8 cellular contexts compared by ENCODE assay signal in the genomic region with DNA sequence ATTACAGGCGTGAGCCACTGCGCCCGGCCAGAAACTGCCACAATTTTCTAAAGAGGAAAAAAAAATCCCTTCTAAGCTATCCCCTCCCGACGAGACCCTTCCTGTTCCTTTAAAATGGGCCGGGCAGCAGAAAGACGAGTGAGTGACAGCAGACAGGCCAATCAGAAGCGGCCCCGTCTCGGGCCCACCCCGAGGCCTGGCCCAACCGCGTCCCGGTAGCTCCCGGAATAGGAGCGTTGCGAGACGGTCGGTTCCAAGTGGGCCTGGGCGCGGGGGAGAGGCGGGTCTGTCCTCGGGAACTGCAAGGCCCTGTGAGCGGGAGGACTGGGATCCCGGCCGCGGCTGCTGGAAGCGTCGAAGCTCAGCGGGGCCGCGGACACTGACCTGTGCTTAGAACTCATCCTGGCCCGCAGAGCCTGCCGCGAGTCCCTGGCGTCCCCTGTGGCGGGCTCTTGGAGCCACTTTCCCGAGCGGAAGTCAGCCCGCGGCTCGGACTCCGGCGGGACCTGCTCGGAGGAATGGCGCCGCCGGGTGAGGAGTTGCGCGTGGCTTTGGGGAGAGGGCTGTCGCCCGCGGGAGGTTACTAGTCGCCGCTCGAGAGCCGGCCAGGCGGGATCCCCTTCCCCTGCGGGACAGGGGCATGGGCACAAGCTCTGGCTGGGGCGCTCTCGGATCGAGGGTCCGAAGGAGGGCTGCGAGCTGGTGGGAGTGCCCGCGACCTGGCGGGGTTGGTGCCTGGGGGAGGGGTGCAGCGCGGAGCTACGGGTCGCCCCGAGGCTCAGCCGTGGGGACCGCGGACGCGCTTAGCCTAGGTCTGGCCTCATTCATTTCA. TPM values are rescaled to one million over a fixed set of nuclear protein-coding genes. Genes with fewer than 3 reads are reported as not detected.
A peak's percentile ranks its signal among the peaks of the same experiment; 100 is the strongest.
DNase-seq lines count a peak whose midpoint lies in the region; ATAC-seq and TF ChIP-seq lines count a peak whose summit lies in the region.

Gene MROH8, minus strand, starts transcription at position 710 of the 832 bp plus-strand sequence.
Gene RPN2, plus strand, starts transcription at position 492 of the 832 bp plus-strand sequence. Its CDS starts 27 bp downstream, at position 519.

- H3K4me3 ChIP-seq in upper lobe of right lung = peak within 1 kb of the TSS; percentile 77

- no peaks in the 10 kb centered on the region for H3K27me3 ChIP-seq in upper lobe of right lung

- H3K4me1 ChIP-seq in upper lobe of right lung = peaks cover 19% of the 10 kb centered on the region

- intact Hi-C loops in left cardiac atrium (cut with DNase I) = no loop called here
- intact Hi-C loops in posterior vena cava (cut with DNase I) = no loop called here
- intact Hi-C loops in upper lobe of right lung (cut with DNase I) = no loop called here

- DNase-seq in NCI-H146 treated with DMSO at 0.1 percent for 48 hours (lab: John Stamatoyannopoulos, UW; ENCODE audit: unreplicated experiment) (peak; percentile 97), T-helper 1 cell (peak; percentile 89 to 95 (median 93)), amniotic stem cell (lab: John Stamatoyannopoulos, UW) (peak; percentile 95), left cardiac atrium (peak; percentile 98), posterior vena cava (ENCODE audit: low spot score) (peak; percentile 99), upper lobe of right lung (peak; percentile 99)

- H3K27ac ChIP-seq in upper lobe of right lung = peak within 1 kb of the TSS; percentile 98

- peak; percentile 72 for TF ChIP-seq POLR2A in GM15510 (IDR thresholded peaks at IDR 0.05; ENCODE audit: borderline replicate concordance, extremely low read depth, insufficient read length)

- TF ChIP-seq CTCF in upper lobe of right lung (IDR thresholded peaks at IDR 0.05) = no peak

- no peaks in the 10 kb centered on the region for H3K9me3 ChIP-seq in upper lobe of right lung

- ATAC-seq in HG02884 (IDR thresholded peaks at IDR 0.05; ENCODE audit: unreplicated experiment) (peak; percentile 92), left cardiac atrium (peak; percentile 99), upper lobe of right lung (peak; percentile 99)

- peaks cover 8% of the 10 kb centered on the region for H3K36me3 ChIP-seq in upper lobe of right lung

RNA-seq across cellular contexts. Expression of gene MROH8, which starts in this region (rescaled TPM):
- total RNA-seq in left cardiac atrium (1 to 10 TPM; 4.8 to 6.8 TPM), posterior vena cava (1 to 10 TPM; 3.0 to 3.6 TPM), upper lobe of right lung (1.5 TPM)

RNA-seq across cellular contexts. Expression of gene RPN2, which starts in this region (rescaled TPM):
- total RNA-seq in left cardiac atrium (100 to 1,000 TPM; 118 to 142 TPM), posterior vena cava (100 to 1,000 TPM; 136 to 175 TPM), upper lobe of right lung (185 TPM)

Comparison
In these comparisons a context has a peak if more than half of its experiments do, and no peak if none do; other contexts are left out.
1. Peak in every context shown above with its lines: DNase-seq, ATAC-seq, H3K4me3 ChIP-seq and H3K27ac ChIP-seq.